ENCODE assay signal across 35 cellular contexts in the genomic region with DNA sequence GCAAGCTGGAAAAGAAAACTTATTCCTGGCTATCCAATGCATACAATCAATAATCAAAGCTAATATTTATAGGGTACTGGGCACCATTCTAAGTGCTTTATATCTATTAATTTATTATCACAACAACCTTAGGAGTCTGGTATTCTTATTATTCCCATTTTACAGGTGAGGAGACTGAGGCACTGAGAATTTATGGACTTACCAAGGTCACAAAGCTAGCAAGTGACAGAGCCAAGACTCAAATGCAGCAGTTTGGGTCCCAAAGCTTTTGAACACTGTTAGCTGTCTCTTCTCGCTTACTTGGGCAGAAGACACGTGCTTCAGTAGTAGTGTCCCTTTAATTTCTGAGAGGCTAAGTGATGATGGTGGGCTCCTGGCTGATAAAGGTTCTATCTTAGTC.
A peak's percentile ranks its signal among the peaks of the same experiment; 100 is the strongest.
DNase-seq lines count a peak whose midpoint lies in the region; ATAC-seq, FAIRE-seq and TF ChIP-seq lines count a peak whose summit lies in the region.
"Had no signal": no experiment of that assay in that cellular context is flagged by ENCODE, and none has a peak within 500 bp of the region (broad histone marks: within the 10 kb centered on the region; RNA-seq: fewer than 3 reads in every experiment).

No MANE protein-coding gene starts in this region.

- no peak overlapping the region for H3K4me2 ChIP-seq in HepG2 (ENCODE audit: low read depth, low read length)
- H3K4me2 ChIP-seq in GM23338, result no peak overlapping the region
- H3K4me2 ChIP-seq in K562 (ENCODE audit: insufficient read depth, low read length), result no peak overlapping the region
- H3K4me2 ChIP-seq: A549, BLaER1 had no signal

- ATAC-seq in HepG2 (no peak), right lobe of liver (no peak), GM23338 (no peak), K562 (no peak), HG02885 (IDR thresholded peaks at IDR 0.05; ENCODE audit: poor library complexity, unreplicated experiment) (no peak)
- ATAC-seq: A549; CD8-positive, alpha-beta T cell had no signal

- H3K79me2 ChIP-seq in HepG2 (ENCODE audit: insufficient read depth, low read length) (no peaks in the 10 kb centered on the region), GM23338 (replicated peaks; ENCODE audit: insufficient read depth) (no peaks in the 10 kb centered on the region), K562 (ENCODE audit: control insufficient read depth, insufficient read depth, low read length) (no peaks in the 10 kb centered on the region)

- CTCF ChIA-PET in HepG2 (lab: Yijun Ruan, JAX; ENCODE audit: low intra/inter-chr PET ratio, low total read pairs), result no interaction called here
- CTCF ChIA-PET in K562 (lab: Yijun Ruan, JAX; ENCODE audit: low intra/inter-chr PET ratio), result no interaction called here

- no peaks in the 10 kb centered on the region for H3K9me3 Mint-ChIP-seq in GM23338
- H3K9me3 Mint-ChIP-seq: CD14-positive monocyte; CD4-positive, alpha-beta memory T cell; CD4-positive, alpha-beta T cell; CD8-positive, alpha-beta memory T cell; CD8-positive, alpha-beta T cell had no signal

- in situ Hi-C loops in HepG2 (cut with HindIII; ENCODE audit: extremely low pct_ligation_motif_present, low pct_unique_long_range_greater_than_20kb) (no loop called here), K562 (cut with MboI) (no loop called here)

- no peaks in the 10 kb centered on the region for H3K9me1 ChIP-seq in K562 (ENCODE audit: control insufficient read depth, insufficient read depth, low read length)

- POLR2A ChIA-PET in HepG2 (lab: Yijun Ruan, JAX), result no interaction called here
- POLR2A ChIA-PET in K562 (lab: Yijun Ruan, JAX), result interaction anchor here (0.6 to 1.8 kb wide), 4 partner anchors 10 to 84 kb away, joined by 3 to 4 read pairs (median 4); no protein-coding TSS in a partner anchor

- no peak for TF ChIP-seq RAD21 in HepG2 (CRISPR knock-in tag; IDR thresholded peaks at IDR 0.05)
- no peak for TF ChIP-seq RAD21 in K562 (CRISPR knock-in tag; conservative IDR thresholded peaks at IDR 0.05 in 1 of 2, IDR thresholded peaks at IDR 0.05 in 1 of 2)

- H3K9me2 ChIP-seq in GM23338 (ENCODE audit: insufficient read depth), result no peaks in the 10 kb centered on the region

- H3F3A ChIP-seq in GM23338 (replicated peaks; ENCODE audit: low read depth), result no peaks in the 10 kb centered on the region; the same call in 1 of the 2 replicates

- DNase-seq in HepG2 (ENCODE audit: low spot score) (no peak), right lobe of liver (no peak), GM23338 (ENCODE audit: low spot score) (no peak), K562 (ENCODE audit: extremely low read depth in 1 of 4, low spot score in 3 of 4) (no peak), thyroid gland (no peak)
- DNase-seq: 8988T; ACHN; AML-193; BE2C; C1 segment of cervical spinal cord; Caco-2; Calu3; CD4-positive, alpha-beta memory T cell; CD4-positive, alpha-beta T cell; CD4-positive, CD25-positive, alpha-beta regulatory T cell; CD8-positive, alpha-beta memory T cell; CD8-positive, alpha-beta T cell; COR-L47; DMS 273 treated with DMSO at 0.1 percent for 48 hours; DMS153; DMS53; DMS79; DMS79 treated with DMSO at 0.1 percent for 48 hours; DND-41; EL had no signal

- peaks cover 7% of the 10 kb centered on the region for H3K27me3 Mint-ChIP-seq in GM23338 (ENCODE audit: insufficient read depth, low read depth, poor library complexity)
- H3K27me3 Mint-ChIP-seq: B cell; CD4-positive, alpha-beta memory T cell; CD4-positive, alpha-beta T cell; CD4-positive, CD25-positive, alpha-beta regulatory T cell had no signal

- no peak for TF ChIP-seq EP300 in HepG2 (IDR thresholded peaks at IDR 0.05; ENCODE audit: low read depth in 2 of 2, low read length in 2 of 2)
- no peak for TF ChIP-seq EP300 in HepG2 (CRISPR knock-in tag; IDR thresholded peaks at IDR 0.05; ENCODE audit: borderline replicate concordance)
- TF ChIP-seq EP300 in K562 (IDR thresholded peaks at IDR 0.05; ENCODE audit: low read length), result no peak

- H3K4me1 ChIP-seq in HepG2 (ENCODE audit: insufficient read depth, low read length) (no peaks in the 10 kb centered on the region), right lobe of liver (no peaks in the 10 kb centered on the region), GM23338 (ENCODE audit: insufficient read depth) (peaks cover 33% of the 10 kb centered on the region), K562 (replicated peaks in 1 of 2; ENCODE audit: control insufficient read depth in 2 of 2, insufficient read depth in 2 of 2, low read length in 2 of 2) (no peaks in the 10 kb centered on the region), thyroid gland (peaks cover 0 to under 1% of the 10 kb centered on the region in 2 donors)
- H3K4me1 ChIP-seq: A549, BE2C, BLaER1, Caco-2 had no signal

- no TSS peak for BruUV-seq in HepG2 (replicated peaks; lab: Mats Ljungman, UMichigan)
- no TSS peak for BruUV-seq in K562 (replicated peaks; lab: Mats Ljungman, UMichigan)

- H3K36me3 ChIP-seq in HepG2 (replicated peaks in 1 of 2; ENCODE audit: control insufficient read depth in 1 of 2, insufficient read depth in 2 of 2, low read length in 2 of 2), result peaks cover 32 to 64% of the 10 kb centered on the region in 2 experiments
- H3K36me3 ChIP-seq in right lobe of liver, result peaks cover 0 to 52% (median 5%) of the 10 kb centered on the region in 4 donors
- peaks cover 17% of the 10 kb centered on the region for H3K36me3 ChIP-seq in GM23338 (ENCODE audit: insufficient read depth)
- peaks cover 88% of the 10 kb centered on the region for H3K36me3 ChIP-seq in K562 (ENCODE audit: control insufficient read depth, insufficient read depth, low read length)
- peaks cover 8 to 12% of the 10 kb centered on the region in 2 donors for H3K36me3 ChIP-seq in thyroid gland

- H3K9me3 ChIP-seq in HepG2 (ENCODE audit: low read length) (no peaks in the 10 kb centered on the region), right lobe of liver (no peaks in the 10 kb centered on the region), K562 (replicated peaks; ENCODE audit: control insufficient read depth, insufficient read depth, low read depth, low read length) (no peaks in the 10 kb centered on the region), thyroid gland (no peaks in the 10 kb centered on the region)
- H3K9me3 ChIP-seq: A549; BE2C; BLaER1; BLaER1 treated with 17β-estradiol and CSF1 and Interleukin-3, amounts not matched to agents 10 nM and 100 nM; Caco-2 had no signal

- TF ChIP-seq CTCF in HepG2 (CRISPR knock-in tag; IDR thresholded peaks at IDR 0.05) (no peak), right lobe of liver (IDR thresholded peaks at IDR 0.05) (no peak), GM23338 (conservative IDR thresholded peaks at IDR 0.05; ENCODE audit: low read depth in 2 of 2) (no peak), K562 (IDR thresholded peaks at IDR 0.05 in 2 of 3, conservative IDR thresholded peaks at IDR 0.05 in 1 of 3; ENCODE audit: insufficient read depth in 2 of 3, low read depth in 1 of 3, low read length in 3 of 3) (no peak), thyroid gland (IDR thresholded peaks at IDR 0.05) (no peak)

- H3K9ac ChIP-seq in HepG2 (ENCODE audit: insufficient read depth, low read depth, low read length) (no peak overlapping the region), K562 (ENCODE audit: insufficient read depth in 1 of 2, low read depth in 2 of 2, low read length in 2 of 2) (no peak overlapping the region)
- H3K9ac ChIP-seq: BLaER1; BLaER1 treated with 17β-estradiol and CSF1 and Interleukin-3, amounts not matched to agents 10 nM and 100 nM had no signal

- H3K27ac ChIP-seq in HepG2 (ENCODE audit: extremely low read length, insufficient read depth, low read length) (no peak overlapping the region), right lobe of liver (no peak overlapping the region), GM23338 (ENCODE audit: low read depth) (0 out of 2 replicates have a peak overlapping the region, but pooled peaks have one; percentile 53), K562 (ENCODE audit: extremely low read depth, low read depth, low read length) (no peak overlapping the region), thyroid gland (no peak overlapping the region)
- H3K27ac ChIP-seq: 22Rv1, A549, BLaER1, C4-2B had no signal

- H2AFZ ChIP-seq in HepG2 (ENCODE audit: low read length), result no peak overlapping the region
- H2AFZ ChIP-seq in GM23338, result no peak overlapping the region
- H2AFZ ChIP-seq in K562 (ENCODE audit: low read depth, low read length), result no peak overlapping the region

- TF ChIP-seq POLR2A in HepG2 (IDR thresholded peaks at IDR 0.05; ENCODE audit: insufficient read depth in 1 of 2, low read depth in 2 of 2, low read length in 2 of 2) (no peak), right lobe of liver (IDR thresholded peaks at IDR 0.05) (no peak), K562 (conservative IDR thresholded peaks at IDR 0.05) (no peak), thyroid gland (IDR thresholded peaks at IDR 0.05) (no peak)

- H4K20me1 ChIP-seq in HepG2 (ENCODE audit: insufficient read depth, low read length) (no peaks in the 10 kb centered on the region), GM23338 (replicated peaks; ENCODE audit: insufficient read depth) (no peaks in the 10 kb centered on the region), K562 (replicated peaks; ENCODE audit: control insufficient read depth, insufficient read depth, low read length) (no peaks in the 10 kb centered on the region)
- H4K20me1 ChIP-seq: BLaER1; BLaER1 treated with 17β-estradiol and CSF1 and Interleukin-3, amounts not matched to agents 10 nM and 100 nM had no signal

- no peak overlapping the region for H3K4me3 Mint-ChIP-seq in GM23338
- H3K4me3 Mint-ChIP-seq: B cell; CD14-positive monocyte; CD4-positive, alpha-beta memory T cell; CD4-positive, alpha-beta T cell; CD4-positive, CD25-positive, alpha-beta regulatory T cell; CD8-positive, alpha-beta memory T cell; CD8-positive, alpha-beta T cell had no signal

- H3K27me3 ChIP-seq in HepG2 (ENCODE audit: control insufficient read depth in 1 of 2, insufficient read depth in 2 of 2, low read length in 2 of 2) (no peaks in the 10 kb centered on the region), right lobe of liver (no peaks in the 10 kb centered on the region), GM23338 (ENCODE audit: insufficient read depth) (no peaks in the 10 kb centered on the region), K562 (ENCODE audit: control insufficient read depth in 2 of 2, insufficient read depth in 2 of 2, low read length in 2 of 2) (no peaks in the 10 kb centered on the region), thyroid gland (no peaks in the 10 kb centered on the region)
- H3K27me3 ChIP-seq: BE2C; BLaER1; BLaER1 treated with 17β-estradiol and CSF1 and Interleukin-3, amounts not matched to agents 10 nM and 100 nM had no signal

- H3K36me3 Mint-ChIP-seq in GM23338 (ENCODE audit: low read depth), result peaks cover 42% of the 10 kb centered on the region

- peaks cover 43% of the 10 kb centered on the region for H3K4me1 Mint-ChIP-seq in GM23338
- H3K4me1 Mint-ChIP-seq: B cell; CD8-positive, alpha-beta memory T cell had no signal

- H3K4me3 ChIP-seq in HepG2 (replicated peaks in 1 of 3; ENCODE audit: insufficient read depth in 1 of 3, low read depth in 2 of 3, low read length in 3 of 3) (no peak overlapping the region), right lobe of liver (no peak overlapping the region), GM23338 (no peak overlapping the region), K562 (no peak overlapping the region), thyroid gland (replicated peaks in 1 of 3) (no peak overlapping the region)
- H3K4me3 ChIP-seq: A549; BLaER1; BLaER1 treated with 17β-estradiol and CSF1 and Interleukin-3, amounts not matched to agents 10 nM and 100 nM had no signal

- FAIRE-seq in HepG2 (lab: Jason Lieb, UNC) (no peak), K562 (lab: Jason Lieb, UNC) (no peak)
- FAIRE-seq: A204.1, A549, D721Med had no signal

- H3K27ac Mint-ChIP-seq in GM23338, result no peak overlapping the region
- H3K27ac Mint-ChIP-seq: B cell; CD4-positive, alpha-beta memory T cell; CD4-positive, alpha-beta T cell; CD8-positive, alpha-beta T cell had no signal

- intact Hi-C loops in HepG2 (cut with micrococcal nuclease; ENCODE audit: unreplicated experiment), result no loop called here
- intact Hi-C loops in right lobe of liver (cut with DNase I), result no loop called here
- intact Hi-C loops in K562 (cut with micrococcal nuclease), result no loop called here
- intact Hi-C loops in thyroid gland (cut with DNase I), result no loop called here

- 100% methylated on average over 2 of the region's 2 CpGs for WGBS in HepG2 (ENCODE audit: low lambda C conversion rate)
- 100% methylated on average over 2 of the region's 2 CpGs for WGBS in right lobe of liver (ENCODE audit: insufficient coverage, low coverage, low lambda C conversion rate, missing lambda C conversion rate)
- WGBS in K562 (ENCODE audit: insufficient coverage, low coverage, missing lambda C conversion rate), result 87% methylated on average over 2 of the region's 2 CpGs
- 98% methylated on average over 2 of the region's 2 CpGs for WGBS in thyroid gland, 2 donors
